16 cellular contexts compared by ENCODE assay signal in the genomic region with DNA sequence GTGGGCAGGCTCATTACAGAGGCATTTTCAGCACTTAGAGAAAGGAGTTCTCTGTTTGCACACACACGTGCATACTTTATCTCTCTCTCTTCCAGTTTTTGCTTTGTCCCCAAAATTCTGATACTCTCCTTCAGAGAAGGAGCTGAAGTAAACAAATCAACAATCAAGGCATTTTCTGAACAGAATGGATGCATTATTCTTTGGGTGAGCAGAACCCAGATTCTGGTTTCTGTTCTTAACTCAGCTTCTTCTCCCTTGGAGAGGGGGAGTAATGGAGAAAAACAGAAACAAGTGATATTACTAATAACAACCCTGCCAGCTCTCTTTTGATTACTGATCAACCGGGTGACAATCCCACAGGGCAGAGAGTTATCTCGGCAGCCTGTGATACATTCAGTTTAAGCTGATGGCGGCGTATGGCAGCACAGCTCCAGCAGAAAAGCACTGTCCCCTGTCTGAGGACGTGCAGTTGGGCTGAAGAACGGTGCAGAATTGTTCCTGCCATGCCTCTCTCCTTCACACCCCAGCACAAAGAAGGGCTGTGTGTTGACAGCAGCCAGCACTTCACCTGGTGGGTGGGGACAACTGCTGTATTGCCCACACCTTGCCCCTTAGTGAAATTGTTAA. TPM values are rescaled to one million over a fixed set of nuclear protein-coding genes. Genes with fewer than 3 reads are reported as not detected.
"Had no signal": no experiment of that assay in that cellular context is flagged by ENCODE, and none has a peak within 500 bp of the region (broad histone marks: within the 10 kb centered on the region; RNA-seq: fewer than 3 reads in every experiment).

No MANE protein-coding gene starts in this region.

- H3K27ac Mint-ChIP-seq: activated naive CD4-positive, alpha-beta T cell treated with anti-CD3 and anti-CD28 coated beads for 36 hours; activated T-helper 2 cell treated with anti-CD3 and anti-CD28 coated beads, Interferon-gamma antibody, Interleukin-2, Interleukin-4, amounts not matched to agents 10 μg/mL and 5 μg/mL and 100 μg/mL, durations not matched to agents 14 hours and 24 hours and 36 hours; dendritic cell treated with granulocyte-macrophage colony-stimulating factor and Interleukin-4, amounts not matched to agents 40 ng/mL and 50 ng/mL, for 4 days; memory B cell; naive thymus-derived CD8-positive, alpha-beta T cell; stimulated activated naive CD8-positive, alpha-beta T cell treated with anti-CD3 and anti-CD28 coated beads, Interleukin-15, amount 100 ng/mL, for 72 hours had no signal

- ATAC-seq: naive thymus-derived CD8-positive, alpha-beta T cell; psoas muscle; right lobe of liver; stimulated activated naive CD8-positive, alpha-beta T cell treated with anti-CD3 and anti-CD28 coated beads, Interleukin-15, amount 100 ng/mL, for 72 hours had no signal

- H3K4me1 Mint-ChIP-seq: memory B cell; naive thymus-derived CD8-positive, alpha-beta T cell; stimulated activated naive CD8-positive, alpha-beta T cell treated with anti-CD3 and anti-CD28 coated beads, Interleukin-15, amount 100 ng/mL, for 72 hours had no signal

- H3K27ac ChIP-seq: epithelial cell of prostate, psoas muscle, right lobe of liver, SK-N-MC, tibial artery had no signal

- H3K9me3 Mint-ChIP-seq: activated naive CD4-positive, alpha-beta T cell treated with anti-CD3 and anti-CD28 coated beads for 36 hours; activated T-helper 2 cell treated with anti-CD3 and anti-CD28 coated beads, Interferon-gamma antibody, Interleukin-2, Interleukin-4, amounts not matched to agents 10 μg/mL and 5 μg/mL and 100 μg/mL, durations not matched to agents 14 hours and 24 hours and 36 hours; dendritic cell treated with granulocyte-macrophage colony-stimulating factor and Interleukin-4, amounts not matched to agents 40 ng/mL and 50 ng/mL, for 4 days; memory B cell; naive thymus-derived CD8-positive, alpha-beta T cell; stimulated activated naive CD8-positive, alpha-beta T cell treated with anti-CD3 and anti-CD28 coated beads, Interleukin-15, amount 100 ng/mL, for 72 hours had no signal

- DNase-seq: activated CD4-positive, CD25-positive, alpha-beta regulatory T cell treated with anti-CD3 and anti-CD28 coated beads, Interleukin-2, amount 50 U/mL, for 72 hours; activated naive CD4-positive, alpha-beta T cell treated with anti-CD3 and anti-CD28 coated beads for 36 hours; activated T-cell treated with anti-CD3 and anti-CD28 coated beads, Interleukin-2, amount 50 U/mL, for 1 hour; central memory CD4-positive, alpha-beta T cell; naive thymus-derived CD8-positive, alpha-beta T cell; psoas muscle; right lobe of liver; stimulated activated CD4-positive, alpha-beta T cell treated with anti-CD3 and anti-CD28 coated beads, Interleukin-1b, Interleukin-23, amount 100 ng/mL, for 48 hours; stimulated activated naive CD8-positive, alpha-beta T cell treated with anti-CD3 and anti-CD28 coated beads, Interleukin-15, amount 100 ng/mL, for 72 hours; T-helper 9 cell; tibial artery had no signal

- H3K9me3 ChIP-seq: psoas muscle, right lobe of liver, tibial artery had no signal

- H3K4me1 ChIP-seq: right lobe of liver had no signal

- H3K4me3 Mint-ChIP-seq: activated naive CD4-positive, alpha-beta T cell treated with anti-CD3 and anti-CD28 coated beads for 36 hours; dendritic cell treated with granulocyte-macrophage colony-stimulating factor and Interleukin-4, amounts not matched to agents 40 ng/mL and 50 ng/mL, for 4 days; memory B cell; naive thymus-derived CD8-positive, alpha-beta T cell; stimulated activated naive CD8-positive, alpha-beta T cell treated with anti-CD3 and anti-CD28 coated beads, Interleukin-15, amount 100 ng/mL, for 72 hours had no signal

- H3K36me3 Mint-ChIP-seq: memory B cell; naive thymus-derived CD8-positive, alpha-beta T cell had no signal

- H3K36me3 ChIP-seq: right lobe of liver, tibial artery had no signal

- H3K27me3 ChIP-seq: right lobe of liver, tibial artery had no signal

- H3K27me3 Mint-ChIP-seq: stimulated activated naive CD8-positive, alpha-beta T cell treated with anti-CD3 and anti-CD28 coated beads, Interleukin-15, amount 100 ng/mL, for 72 hours had no signal

- H3K4me3 ChIP-seq: psoas muscle, right lobe of liver, SK-N-MC, tibial artery had no signal

RNA-seq across cellular contexts. Expression of gene SASH1, which starts 47.3 kb away (rescaled TPM):
- total RNA-seq: activated naive CD4-positive, alpha-beta T cell treated with anti-CD3 and anti-CD28 coated beads for 36 hours; naive thymus-derived CD8-positive, alpha-beta T cell had no signal
- polyA plus RNA-seq: naive thymus-derived CD8-positive, alpha-beta T cell had no signal
